Comparison of ENCODE assay signal across 14 cellular contexts in the genomic region with DNA sequence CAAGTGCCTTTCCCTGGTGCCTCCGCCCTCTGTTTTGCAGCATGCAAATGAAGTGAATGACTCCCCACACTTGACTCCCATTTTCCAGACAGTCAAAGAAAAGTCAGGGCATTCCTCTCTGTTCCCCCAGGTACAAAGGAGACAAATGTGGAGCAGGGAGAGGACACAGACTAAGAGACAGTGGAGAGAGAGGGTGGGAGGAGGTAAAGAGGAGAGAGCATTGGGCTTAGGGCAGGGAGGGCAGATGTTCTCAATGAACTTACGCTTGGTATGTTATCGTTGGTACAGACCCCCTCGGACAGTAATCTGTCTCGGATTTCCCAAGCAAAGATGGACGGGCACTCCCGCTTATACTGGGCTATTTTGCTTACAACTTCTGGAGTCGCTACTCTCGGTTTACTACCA. TPM values are rescaled to one million over a fixed set of nuclear protein-coding genes. Genes with fewer than 3 reads are reported as not detected.
"Had no signal": no experiment of that assay in that cellular context is flagged by ENCODE, and none has a peak within 500 bp of the region (broad histone marks: within the 10 kb centered on the region; RNA-seq: fewer than 3 reads in every experiment).

No MANE protein-coding gene starts in this region.

- ATAC-seq: activated naive CD8-positive, alpha-beta T cell treated with anti-CD3 and anti-CD28 coated beads, Interleukin-2, amount 50 U/mL, for 24 hours; lower lobe of right lung; naive thymus-derived CD4-positive, alpha-beta T cell; psoas muscle had no signal

- DNase-seq: activated gamma-delta T cell; activated naive CD8-positive, alpha-beta T cell treated with anti-CD3 and anti-CD28 coated beads, Interleukin-2, amount 50 U/mL, for 24 hours; activated T-cell treated with anti-CD3 and anti-CD28 coated beads, Interleukin-2, amount 50 U/mL, for 1 hour; cortex of kidney; effector CD8-positive, alpha-beta T cell; hypothalamus; lower lobe of right lung; naive thymus-derived CD4-positive, alpha-beta T cell; psoas muscle; sigmoid colon; stimulated activated naive CD4-positive, alpha-beta T cell; trophoblast cell had no signal

- H3K4me3 ChIP-seq: ascending aorta, lower lobe of right lung, psoas muscle, sigmoid colon had no signal

- H3K27ac ChIP-seq: ascending aorta, lower lobe of right lung, psoas muscle, sigmoid colon had no signal

- H3K9me3 ChIP-seq: ascending aorta, lower lobe of right lung, psoas muscle had no signal

- H3K36me3 ChIP-seq: ascending aorta, lower lobe of right lung, sigmoid colon had no signal

RNA-seq across cellular contexts. Expression of a gene that starts 9.8 kb away (rescaled TPM):
- total RNA-seq: ascending aorta; epithelial cell of proximal tubule; lower lobe of right lung; naive thymus-derived CD4-positive, alpha-beta T cell; sigmoid colon had no signal
- polyA plus RNA-seq: naive thymus-derived CD4-positive, alpha-beta T cell; psoas muscle had no signal
